Comparison of ENCODE assay signal across 28 cellular contexts in genomic region chr2:205343103-205343502, GRCh38.
"Had no signal": no experiment of that assay in that cellular context is flagged by ENCODE, and none has a peak within 500 bp of the region (broad histone marks: within the 10 kb centered on the region; RNA-seq: fewer than 3 reads in every experiment).

No MANE protein-coding gene starts in this region.

- H3K36me3 Mint-ChIP-seq: immature natural killer cell; natural killer cell treated with Interleukin-12 subunit alpha and Interleukin-12 subunit beta and Interleukin-15 and Interleukin-18, amount 100 ng/mL, for 72 hours; stimulated activated naive B cell treated with anti-CD40 and anti-IgM and Interleukin-4, amounts not matched to agents 10 μg/mL and 1 μg/mL and 100 μg/mL, for 72 hours had no signal

- DNase-seq: hypothalamus; immature natural killer cell; left ventricle myocardium inferior; midbrain; mucosa of descending colon; naive thymus-derived CD4-positive, alpha-beta T cell; nucleus accumbens; pancreas; posterior cingulate gyrus; retina; right cardiac atrium; stimulated activated CD4-positive, alpha-beta T cell treated with anti-CD3 and anti-CD28 coated beads, Interleukin-12 subunit alpha, Interleukin-12 subunit beta, amount 100 ng/mL, for 4 hours; stimulated activated CD4-positive, alpha-beta T cell treated with anti-CD3 and anti-CD28 coated beads, Interleukin-15, amount 100 ng/mL, for 24 hours; stimulated activated CD4-positive, alpha-beta T cell treated with anti-CD3 and anti-CD28 coated beads, Interleukin-2, amount 100 ng/mL, for 24 hours; stimulated activated CD4-positive, alpha-beta T cell treated with anti-CD3 and anti-CD28 coated beads, Interleukin-4, amount 100 ng/mL, for 1 hour; stimulated activated naive B cell treated with anti-CD40 and anti-IgM and Interleukin-4, amounts not matched to agents 10 μg/mL and 1 μg/mL and 100 μg/mL, for 72 hours; stimulated activated naive CD8-positive, alpha-beta T cell treated with anti-CD3 and anti-CD28 coated beads, Interleukin-15, Interleukin-2, amounts not matched to agents 100 U/mL and 50 U/mL, for 24 hours; tibial artery; trophoblast cell; upper lobe of right lung had no signal

- H3K9me3 ChIP-seq: left ventricle myocardium inferior, mucosa of descending colon, pancreas, prostate gland, suprapubic skin, thoracic aorta, tibial artery, upper lobe of right lung had no signal

- H3K27me3 ChIP-seq: pancreas, suprapubic skin, tibial artery, upper lobe of right lung had no signal

- H3K4me1 ChIP-seq: left ventricle myocardium inferior, pancreas, prostate gland, suprapubic skin, tibial artery, upper lobe of right lung had no signal

- H3K27ac Mint-ChIP-seq: immature natural killer cell; naive thymus-derived CD4-positive, alpha-beta T cell; natural killer cell treated with Interleukin-12 subunit alpha and Interleukin-12 subunit beta and Interleukin-15 and Interleukin-18, amount 100 ng/mL, for 72 hours; stimulated activated naive B cell treated with anti-CD40 and anti-IgM and Interleukin-4, amounts not matched to agents 10 μg/mL and 1 μg/mL and 100 μg/mL, for 72 hours had no signal

- H3K36me3 ChIP-seq: left ventricle myocardium inferior, pancreas, prostate gland, suprapubic skin, thoracic aorta, tibial artery, upper lobe of right lung had no signal

- H3K4me3 Mint-ChIP-seq: immature natural killer cell; naive thymus-derived CD4-positive, alpha-beta T cell; natural killer cell treated with Interleukin-12 subunit alpha and Interleukin-12 subunit beta and Interleukin-15 and Interleukin-18, amount 100 ng/mL, for 72 hours; neural crest cell; stimulated activated naive B cell treated with anti-CD40 and anti-IgM and Interleukin-4, amounts not matched to agents 10 μg/mL and 1 μg/mL and 100 μg/mL, for 72 hours had no signal

- H3K4me1 Mint-ChIP-seq: immature natural killer cell; naive thymus-derived CD4-positive, alpha-beta T cell; stimulated activated naive B cell treated with anti-CD40 and anti-IgM and Interleukin-4, amounts not matched to agents 10 μg/mL and 1 μg/mL and 100 μg/mL, for 72 hours had no signal

- H3K9me3 Mint-ChIP-seq: natural killer cell treated with Interleukin-12 subunit alpha and Interleukin-12 subunit beta and Interleukin-15 and Interleukin-18, amount 100 ng/mL, for 72 hours; neural crest cell; stimulated activated naive B cell treated with anti-CD40 and anti-IgM and Interleukin-4, amounts not matched to agents 10 μg/mL and 1 μg/mL and 100 μg/mL, for 72 hours had no signal

- H3K27me3 Mint-ChIP-seq: natural killer cell treated with Interleukin-12 subunit alpha and Interleukin-12 subunit beta and Interleukin-15 and Interleukin-18, amount 100 ng/mL, for 72 hours had no signal

- ATAC-seq: mucosa of descending colon; naive thymus-derived CD4-positive, alpha-beta T cell; natural killer cell treated with Interleukin-12 subunit alpha and Interleukin-12 subunit beta and Interleukin-15 and Interleukin-18, amount 100 ng/mL, for 72 hours; pancreas; right cardiac atrium; sciatic nerve; stimulated activated naive B cell treated with anti-CD40 and anti-IgM and Interleukin-4, amounts not matched to agents 10 μg/mL and 1 μg/mL and 100 μg/mL, for 72 hours; stimulated activated naive CD8-positive, alpha-beta T cell treated with anti-CD3 and anti-CD28 coated beads, Interleukin-15, Interleukin-2, amounts not matched to agents 100 U/mL and 50 U/mL, for 24 hours; upper lobe of right lung had no signal

- H3K4me3 ChIP-seq: left ventricle myocardium inferior, lung, mucosa of descending colon, pancreas, prostate gland, skin epidermis, suprapubic skin, thoracic aorta, tibial artery, upper lobe of right lung had no signal
